In the genomic region with DNA sequence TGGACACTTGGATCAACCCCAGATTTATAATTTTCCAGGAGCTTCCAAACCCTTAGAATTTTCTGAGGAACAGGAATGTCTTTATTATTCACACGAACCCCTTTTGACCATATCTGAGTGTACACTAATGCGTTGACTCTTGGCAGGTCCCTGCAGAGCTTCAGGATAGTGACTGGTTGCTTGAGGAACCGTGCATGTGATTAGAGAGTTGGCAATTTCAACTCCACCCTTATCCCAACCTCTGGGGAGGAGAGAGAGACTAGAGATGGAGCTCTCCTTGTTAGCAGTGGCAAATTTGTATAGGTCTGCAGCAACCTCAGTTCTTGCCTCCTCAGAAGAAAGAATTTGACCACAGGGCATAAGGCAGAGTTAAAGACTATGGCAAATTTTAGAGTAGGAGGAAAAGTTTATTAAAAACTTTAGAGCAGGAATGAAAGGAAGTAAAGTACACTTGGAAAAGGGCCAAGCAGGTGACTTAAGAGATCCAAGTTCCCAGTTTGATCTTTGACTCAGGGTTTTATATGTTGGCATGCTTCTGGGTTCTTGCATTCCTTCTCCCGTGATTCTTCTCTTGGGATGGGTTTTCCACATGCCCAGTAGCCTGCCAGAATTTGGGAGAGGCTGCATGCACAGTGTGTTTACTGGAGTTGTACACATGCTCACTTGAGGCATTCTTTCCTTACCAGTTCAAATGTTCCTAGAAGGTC, we compare ENCODE assay signal across 24 cellular contexts.
DNase-seq lines count a peak whose midpoint lies in the region; ATAC-seq, FAIRE-seq and TF ChIP-seq lines count a peak whose summit lies in the region.
"Had no signal": no experiment of that assay in that cellular context is flagged by ENCODE, and none has a peak within 500 bp of the region (broad histone marks: within the 10 kb centered on the region; RNA-seq: fewer than 3 reads in every experiment).

No MANE protein-coding gene starts in this region.

- H3K27ac ChIP-seq in esophagus muscularis mucosa (replicated peaks in 1 of 4) (no peak overlapping the region), pancreas (no peak overlapping the region)
- H3K27ac ChIP-seq: 22Rv1, BLaER1, C4-2B had no signal

- no peak overlapping the region for H3K4me3 ChIP-seq in esophagus muscularis mucosa
- no peak overlapping the region for H3K4me3 ChIP-seq in pancreas
- H3K4me3 ChIP-seq: BLaER1, HAP-1 had no signal

- peak in 3 of 4 donors; percentile 16 to 36 (median 24) for ATAC-seq in pancreas
- no peak for ATAC-seq in activated CD8-positive, alpha-beta T cell treated with anti-CD3 and anti-CD28 coated beads, Interleukin-2, amount 10 ng/mL, durations not matched to agents 7 days and 5 days
- ATAC-seq in GM19035 (IDR thresholded peaks at IDR 0.05; ENCODE audit: unreplicated experiment), result no peak
- ATAC-seq in GM18520 (IDR thresholded peaks at IDR 0.05; ENCODE audit: unreplicated experiment), result no peak
- no peak for ATAC-seq in HG03469 (IDR thresholded peaks at IDR 0.05; ENCODE audit: unreplicated experiment)
- ATAC-seq: CD8-positive, alpha-beta T cell had no signal

- FAIRE-seq in pancreas (lab: Jason Lieb, UNC), result no peak
- FAIRE-seq: A204.1, G401.6, GM12892, H54 had no signal

- H3K27me3 ChIP-seq in esophagus muscularis mucosa (no peaks in the 10 kb centered on the region), pancreas (no peaks in the 10 kb centered on the region)
- H3K27me3 ChIP-seq: BLaER1 had no signal

- TF ChIP-seq POLR2A in esophagus muscularis mucosa (IDR thresholded peaks at IDR 0.05; ENCODE audit: low read depth), result no peak

- intact Hi-C loops in esophagus muscularis mucosa (cut with DNase I) (no loop called here), pancreas (cut with DNase I) (no loop called here)

- H3K4me1 ChIP-seq in esophagus muscularis mucosa (no peaks in the 10 kb centered on the region), pancreas (peaks cover 0 to 21% (median 0%) of the 10 kb centered on the region in 3 donors)
- H3K4me1 ChIP-seq: BLaER1, HAP-1 had no signal

- CTCF ChIA-PET in activated CD8-positive, alpha-beta T cell treated with anti-CD3 and anti-CD28 coated beads, Interleukin-2, amount 10 ng/mL, durations not matched to agents 7 days and 5 days (lab: Charles Lee), result no interaction called here

- no peak for TF ChIP-seq CTCF in esophagus muscularis mucosa (IDR thresholded peaks at IDR 0.05)
- TF ChIP-seq CTCF in mesothelial cell of epicardium (IDR thresholded peaks at IDR 0.05; ENCODE audit: unreplicated experiment), result no peak
- no peak for TF ChIP-seq CTCF in pancreas (IDR thresholded peaks at IDR 0.05)

- no peak overlapping the region for H3K4me3 Mint-ChIP-seq in mesothelial cell of epicardium
- no peak overlapping the region for H3K4me3 Mint-ChIP-seq in activated CD8-positive, alpha-beta T cell treated with anti-CD3 and anti-CD28 coated beads, Interleukin-2, amount 10 ng/mL, durations not matched to agents 7 days and 5 days
- H3K4me3 Mint-ChIP-seq: B cell; CD4-positive, CD25-positive, alpha-beta regulatory T cell; CD8-positive, alpha-beta T cell; HFFc6 had no signal

- WGBS in esophagus muscularis mucosa, result 57% methylated on average over 4 of the region's 4 CpGs
- WGBS in pancreas, 2 donors, result 29 to 36% methylated on average over 4 of the region's 4 CpGs

- peaks cover 1% of the 10 kb centered on the region for H3K36me3 Mint-ChIP-seq in mesothelial cell of epicardium
- no peaks in the 10 kb centered on the region for H3K36me3 Mint-ChIP-seq in activated CD8-positive, alpha-beta T cell treated with anti-CD3 and anti-CD28 coated beads, Interleukin-2, amount 10 ng/mL, durations not matched to agents 7 days and 5 days (ENCODE audit: low read depth)
- H3K36me3 Mint-ChIP-seq: CD4-positive, CD25-positive, alpha-beta regulatory T cell; CD8-positive, alpha-beta T cell had no signal

- POLR2A ChIA-PET in activated CD8-positive, alpha-beta T cell treated with anti-CD3 and anti-CD28 coated beads, Interleukin-2, amount 10 ng/mL, durations not matched to agents 7 days and 5 days (lab: Charles Lee), result no interaction called here

- no peaks in the 10 kb centered on the region for H3K9me3 Mint-ChIP-seq in mesothelial cell of epicardium
- H3K9me3 Mint-ChIP-seq in activated CD8-positive, alpha-beta T cell treated with anti-CD3 and anti-CD28 coated beads, Interleukin-2, amount 10 ng/mL, durations not matched to agents 7 days and 5 days (ENCODE audit: insufficient read depth), result no peaks in the 10 kb centered on the region
- H3K9me3 Mint-ChIP-seq: CD8-positive, alpha-beta T cell; HFFc6 had no signal

- H3K27ac Mint-ChIP-seq in mesothelial cell of epicardium, result peak overlapping the region; percentile 26
- H3K27ac Mint-ChIP-seq in activated CD8-positive, alpha-beta T cell treated with anti-CD3 and anti-CD28 coated beads, Interleukin-2, amount 10 ng/mL, durations not matched to agents 7 days and 5 days, result no peak overlapping the region
- H3K27ac Mint-ChIP-seq: B cell; CD4-positive, CD25-positive, alpha-beta regulatory T cell; CD8-positive, alpha-beta T cell; HFFc6 had no signal

- peaks cover 59% of the 10 kb centered on the region for H3K4me1 Mint-ChIP-seq in mesothelial cell of epicardium
- peaks cover 1% of the 10 kb centered on the region for H3K4me1 Mint-ChIP-seq in activated CD8-positive, alpha-beta T cell treated with anti-CD3 and anti-CD28 coated beads, Interleukin-2, amount 10 ng/mL, durations not matched to agents 7 days and 5 days (ENCODE audit: low read depth)
- H3K4me1 Mint-ChIP-seq: B cell had no signal

- no peak for TF ChIP-seq EP300 in esophagus muscularis mucosa (IDR thresholded peaks at IDR 0.05)

- H3K36me3 ChIP-seq in esophagus muscularis mucosa, result no peaks in the 10 kb centered on the region
- H3K36me3 ChIP-seq in pancreas, result no peaks in the 10 kb centered on the region
- H3K36me3 ChIP-seq: BLaER1, HAP-1 had no signal

- H3K9me3 ChIP-seq in esophagus muscularis mucosa (no peaks in the 10 kb centered on the region), pancreas (no peaks in the 10 kb centered on the region)
- H3K9me3 ChIP-seq: BLaER1, Caco-2, HAP-1 had no signal

- H3K27me3 Mint-ChIP-seq in mesothelial cell of epicardium (ENCODE audit: low read depth), result no peaks in the 10 kb centered on the region
- peaks cover 17% of the 10 kb centered on the region for H3K27me3 Mint-ChIP-seq in activated CD8-positive, alpha-beta T cell treated with anti-CD3 and anti-CD28 coated beads, Interleukin-2, amount 10 ng/mL, durations not matched to agents 7 days and 5 days (ENCODE audit: low read depth)

- DNase-seq in LoVo (ENCODE audit: low spot score) (peak; percentile 47), esophagus muscularis mucosa (ENCODE audit: extremely low spot score) (peak; percentile 45), mesothelial cell of epicardium (ENCODE audit: low spot score in 2 of 2, unreplicated experiment in 2 of 2) (no peak), pancreas (no peak)
- DNase-seq in activated CD8-positive, alpha-beta T cell treated with anti-CD3 and anti-CD28 coated beads, Interleukin-2, amount 10 ng/mL, durations not matched to agents 7 days and 5 days, result no peak
- DNase-seq: Caco-2; CD4-positive, CD25-positive, alpha-beta regulatory T cell; CD8-positive, alpha-beta T cell; DMS153; DND-41; GOT3; HFFc6 had no signal

Comparison
In these comparisons a context has a peak if more than half of its experiments do, and no peak if none do; other contexts are left out.
1. DNase-seq: peak in LoVo (single experiment) and esophagus muscularis mucosa (single experiment); none in mesothelial cell of epicardium (0 of 2), pancreas (0 of 6) and activated CD8-positive, alpha-beta T cell treated with anti-CD3 and anti-CD28 coated beads, Interleukin-2, amount 10 ng/mL, durations not matched to agents 7 days and 5 days (single experiment).
2. ATAC-seq: peak in pancreas (3 of 4); none in activated CD8-positive, alpha-beta T cell treated with anti-CD3 and anti-CD28 coated beads, Interleukin-2, amount 10 ng/mL, durations not matched to agents 7 days and 5 days (single experiment), GM19035 (single experiment), GM18520 (single experiment) and HG03469 (single experiment).